In the genomic region with DNA sequence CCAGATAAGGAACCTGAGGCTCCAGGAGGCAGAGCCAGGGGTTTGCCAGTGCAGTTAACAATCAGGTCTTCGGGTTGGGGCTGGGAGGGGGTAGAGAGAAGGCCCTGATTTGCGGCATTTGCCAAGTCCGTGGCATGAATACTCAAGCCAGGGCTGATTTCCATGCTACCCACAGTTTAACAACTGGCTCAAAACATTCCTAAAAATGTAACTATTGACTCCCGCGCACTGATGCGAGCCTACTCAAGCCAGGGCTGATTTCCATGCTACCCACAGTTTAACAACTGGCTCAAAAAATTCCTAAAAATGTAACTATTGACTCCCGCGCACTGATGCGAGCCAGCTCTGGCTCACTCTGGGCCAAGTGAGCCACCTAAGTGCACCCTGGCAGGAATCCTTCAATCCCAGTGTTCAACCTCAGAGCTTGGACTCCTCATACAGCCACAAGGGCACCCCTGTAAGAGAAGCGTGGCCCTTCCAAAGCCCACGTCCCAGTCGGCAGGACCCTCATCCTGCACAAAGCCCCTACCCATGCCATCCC, we compare ENCODE assay signal across 17 cellular contexts.
DNase-seq lines count a peak whose midpoint lies in the region; ATAC-seq and TF ChIP-seq lines count a peak whose summit lies in the region.
"Had no signal": no experiment of that assay in that cellular context is flagged by ENCODE, and none has a peak within 500 bp of the region (broad histone marks: within the 10 kb centered on the region; RNA-seq: fewer than 3 reads in every experiment).

No MANE protein-coding gene starts in this region.

- H3K9me3 ChIP-seq in neural progenitor cell (ENCODE audit: low read depth): no peaks in the 10 kb centered on the region
- H3K9me3 ChIP-seq in uterus: no peaks in the 10 kb centered on the region
- H3K9me3 ChIP-seq: HAP-1 had no signal

- H2AFZ ChIP-seq in neural progenitor cell (replicated peaks): no peak overlapping the region

- DNase-seq in Right ventricle myocardium inferior (ENCODE audit: missing footprints) (peak; percentile 8), cardiac septum (ENCODE audit: low spot score) (no peak), neural progenitor cell (ENCODE audit: low spot score) (no peak), uterus (no peak), glutamatergic neuron (no peak)
- DNase-seq: CD4-positive, alpha-beta T cell; DMS 273 treated with DMSO at 0.1 percent for 48 hours; DMS79; GOT3; HFFc6 had no signal

- peaks cover 20% of the 10 kb centered on the region for H3K27me3 Mint-ChIP-seq in neural progenitor cell (ENCODE audit: insufficient read depth, low read depth)
- peaks cover 5% of the 10 kb centered on the region for H3K27me3 Mint-ChIP-seq in glutamatergic neuron (ENCODE audit: unreplicated experiment)

- H3K27ac ChIP-seq in neural progenitor cell (no peak overlapping the region), uterus (peak overlapping the region; percentile 12 to 17)
- H3K27ac ChIP-seq: 22Rv1; BLaER1 treated with 17β-estradiol and CSF1 and Interleukin-3, amounts not matched to agents 10 nM and 100 nM had no signal

- H3K4me1 Mint-ChIP-seq in neural progenitor cell (peaks cover 15% of the 10 kb centered on the region), glutamatergic neuron (ENCODE audit: low read depth, unreplicated experiment) (peaks cover 11% of the 10 kb centered on the region)
- H3K4me1 Mint-ChIP-seq: B cell, CD14-positive monocyte had no signal

- H3K9me3 Mint-ChIP-seq in neural progenitor cell: no peaks in the 10 kb centered on the region
- peaks cover 3% of the 10 kb centered on the region for H3K9me3 Mint-ChIP-seq in glutamatergic neuron (ENCODE audit: unreplicated experiment)
- H3K9me3 Mint-ChIP-seq: CD14-positive monocyte; CD4-positive, alpha-beta T cell; CD8-positive, alpha-beta memory T cell; HFFc6 had no signal

- no peaks in the 10 kb centered on the region for H3F3A ChIP-seq in neural progenitor cell (ENCODE audit: low read depth)

- ATAC-seq in Right ventricle myocardium inferior: no peak
- ATAC-seq in HG03520 (IDR thresholded peaks at IDR 0.05; ENCODE audit: unreplicated experiment): no peak

- H3K4me3 ChIP-seq in neural progenitor cell (no peak overlapping the region), uterus (no peak overlapping the region)
- H3K4me3 ChIP-seq: BLaER1 treated with 17β-estradiol and CSF1 and Interleukin-3, amounts not matched to agents 10 nM and 100 nM; HAP-1 had no signal

- H3K36me3 Mint-ChIP-seq in neural progenitor cell: no peaks in the 10 kb centered on the region
- H3K36me3 Mint-ChIP-seq in glutamatergic neuron (ENCODE audit: unreplicated experiment): no peaks in the 10 kb centered on the region
- H3K36me3 Mint-ChIP-seq: CD14-positive monocyte; CD8-positive, alpha-beta memory T cell had no signal

- H3K36me3 ChIP-seq in neural progenitor cell: no peaks in the 10 kb centered on the region
- no peaks in the 10 kb centered on the region for H3K36me3 ChIP-seq in uterus
- H3K36me3 ChIP-seq: BLaER1 treated with 17β-estradiol and CSF1 and Interleukin-3, amounts not matched to agents 10 nM and 100 nM; HAP-1 had no signal

- peak overlapping the region; percentile 22 for H3K4me3 Mint-ChIP-seq in neural progenitor cell
- no peak overlapping the region for H3K4me3 Mint-ChIP-seq in glutamatergic neuron (ENCODE audit: unreplicated experiment)
- H3K4me3 Mint-ChIP-seq: B cell; CD14-positive monocyte; CD4-positive, alpha-beta T cell; HFFc6 had no signal

- H3K4me1 ChIP-seq in neural progenitor cell (peaks cover 4% of the 10 kb centered on the region), uterus (no peaks in the 10 kb centered on the region)
- H3K4me1 ChIP-seq: HAP-1 had no signal

- H3K27me3 ChIP-seq in neural progenitor cell (no peaks in the 10 kb centered on the region), uterus (no peaks in the 10 kb centered on the region)

- no peak overlapping the region for H3K4me2 ChIP-seq in neural progenitor cell

- TF ChIP-seq CTCF in neural progenitor cell (IDR thresholded peaks at IDR 0.05) (no peak), uterus (IDR thresholded peaks at IDR 0.05) (no peak), glutamatergic neuron (IDR thresholded peaks at IDR 0.05; ENCODE audit: partially characterized antibody, unreplicated experiment) (no peak)

- H4K20me1 ChIP-seq in neural progenitor cell (ENCODE audit: low read depth): no peaks in the 10 kb centered on the region

- intact Hi-C loops in Right ventricle myocardium inferior (cut with DNase I) (no loop called here), cardiac septum (cut with DNase I) (no loop called here), uterus (cut with DNase I; ENCODE audit: low total_unique reads) (no loop called here)

- peak overlapping the region; percentile 46 for H3K27ac Mint-ChIP-seq in neural progenitor cell
- no peak overlapping the region for H3K27ac Mint-ChIP-seq in glutamatergic neuron (ENCODE audit: unreplicated experiment)
- H3K27ac Mint-ChIP-seq: B cell; CD14-positive monocyte; CD4-positive, alpha-beta T cell; CD8-positive, alpha-beta memory T cell; HFFc6 had no signal

- H3K79me2 ChIP-seq in neural progenitor cell (ENCODE audit: low read depth): no peaks in the 10 kb centered on the region

- no peak for TF ChIP-seq POLR2A in uterus (IDR thresholded peaks at IDR 0.05)

- no peak overlapping the region for H3K9ac ChIP-seq in neural progenitor cell
- H3K9ac ChIP-seq: BLaER1 treated with 17β-estradiol and CSF1 and Interleukin-3, amounts not matched to agents 10 nM and 100 nM had no signal
